Comparison of ENCODE assay signal across 1 cellular context in genomic region chr2:203279288-203279687, GRCh38.
TF ChIP-seq lines count a peak whose summit lies in the region.

No MANE protein-coding gene starts in this region.

TF ChIP-seq in WTC11, 78 proteins besides CTCF, POLR2A, EP300 and RAD21 (continued from another document):
- TF ChIP-seq, protein P1, sequence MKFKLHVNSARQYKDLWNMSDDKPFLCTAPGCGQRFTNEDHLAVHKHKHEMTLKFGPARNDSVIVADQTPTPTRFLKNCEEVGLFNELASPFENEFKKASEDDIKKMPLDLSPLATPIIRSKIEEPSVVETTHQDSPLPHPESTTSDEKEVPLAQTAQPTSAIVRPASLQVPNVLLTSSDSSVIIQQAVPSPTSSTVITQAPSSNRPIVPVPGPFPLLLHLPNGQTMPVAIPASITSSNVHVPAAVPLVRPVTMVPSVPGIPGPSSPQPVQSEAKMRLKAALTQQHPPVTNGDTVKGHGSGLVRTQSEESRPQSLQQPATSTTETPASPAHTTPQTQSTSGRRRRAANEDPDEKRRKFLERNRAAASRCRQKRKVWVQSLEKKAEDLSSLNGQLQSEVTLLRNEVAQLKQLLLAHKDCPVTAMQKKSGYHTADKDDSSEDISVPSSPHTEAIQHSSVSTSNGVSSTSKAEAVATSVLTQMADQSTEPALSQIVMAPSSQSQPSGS (CRISPR knock-in tag; IDR thresholded peaks at IDR 0.05; ENCODE audit: borderline replicate concordance, low read depth), result no peak
